Comparison of ENCODE assay signal across 1 cellular context in genomic region chr13:27054760-27055159, GRCh38.
TF ChIP-seq lines count a peak whose summit lies in the region.

No MANE protein-coding gene starts in this region.

TF ChIP-seq in GM12878, 131 proteins besides CTCF, POLR2A, EP300 and RAD21 (continued from another document):
- no peak for TF ChIP-seq CUX1 (IDR thresholded peaks at IDR 0.05; ENCODE audit: insufficient replicate concordance, low read depth, low read length)
